ENCODE assay signal across 9 cellular contexts in genomic region chr5:177131711-177132503, GRCh38. TPM values are rescaled to one million over a fixed set of nuclear protein-coding genes. Genes with fewer than 3 reads are reported as not detected.
DNase-seq lines count a peak whose midpoint lies in the region; ATAC-seq and TF ChIP-seq lines count a peak whose summit lies in the region.
"Had no signal": no experiment of that assay in that cellular context is flagged by ENCODE, and none has a peak within 500 bp of the region (broad histone marks: within the 10 kb centered on the region; RNA-seq: fewer than 3 reads in every experiment).

No MANE protein-coding gene starts in this region.

- peaks cover 10% of the 10 kb centered on the region for H3K36me3 Mint-ChIP-seq in neural crest cell (ENCODE audit: low read depth)

- H3K9me3 Mint-ChIP-seq in neural crest cell: no peaks in the 10 kb centered on the region

- H3K4me3 ChIP-seq in gastroesophageal sphincter (peak overlapping the region in 1 of 2 donors; percentile 80), lower leg skin (ENCODE audit: low read depth, poor library complexity, severe bottlenecking) (no peak overlapping the region)
- H3K4me3 ChIP-seq: BLaER1 treated with 17β-estradiol and CSF1 and Interleukin-3, amounts not matched to agents 10 nM and 100 nM had no signal

- ATAC-seq in Right ventricle myocardium inferior (peak; percentile 20), gastroesophageal sphincter (no peak), HG03571 (IDR thresholded peaks at IDR 0.05; ENCODE audit: unreplicated experiment) (no peak)

- H3K4me1 Mint-ChIP-seq in neural crest cell: peaks cover 23% of the 10 kb centered on the region

- intact Hi-C loops in Right ventricle myocardium inferior (cut with DNase I): no loop called here
- intact Hi-C loops in cardiac septum (cut with DNase I): loop anchor here (5.0 kb wide), 2 partner anchors 120 to 170 kb away; partner anchors contain the start of genes PRELID1 and RAB24
- intact Hi-C loops in lower leg skin (cut with DNase I; ENCODE audit: low total_unique reads): no loop called here

- TF ChIP-seq CTCF in gastroesophageal sphincter (IDR thresholded peaks at IDR 0.05) (no peak), neural crest cell (conservative IDR thresholded peaks at IDR 0.05) (no peak), lower leg skin (IDR thresholded peaks at IDR 0.05) (no peak)

- peak overlapping the region; percentile 85 for H3K4me3 Mint-ChIP-seq in neural crest cell

- H3K27ac ChIP-seq in gastroesophageal sphincter: peak overlapping the region; percentile 48 to 97 (median 92)

- no peaks in the 10 kb centered on the region for H3K9me3 ChIP-seq in gastroesophageal sphincter
- H3K9me3 ChIP-seq: BLaER1 treated with 17β-estradiol and CSF1 and Interleukin-3, amounts not matched to agents 10 nM and 100 nM had no signal

- peak overlapping the region; percentile 72 for H3K27ac Mint-ChIP-seq in neural crest cell (ENCODE audit: unreplicated experiment)

- peaks cover 10 to 42% (median 22%) of the 10 kb centered on the region in 3 donors for H3K4me1 ChIP-seq in gastroesophageal sphincter

- no peaks in the 10 kb centered on the region for H3K27me3 ChIP-seq in gastroesophageal sphincter
- H3K27me3 ChIP-seq: BLaER1 treated with 17β-estradiol and CSF1 and Interleukin-3, amounts not matched to agents 10 nM and 100 nM had no signal

- no peak for TF ChIP-seq EP300 in gastroesophageal sphincter (IDR thresholded peaks at IDR 0.05)

- TF ChIP-seq POLR2A in gastroesophageal sphincter (IDR thresholded peaks at IDR 0.05) (no peak), lower leg skin (IDR thresholded peaks at IDR 0.05) (no peak)

- 86 to 89% methylated on average over 4 to 7 of the region's 73 CpGs for WGBS in gastroesophageal sphincter (ENCODE audit: low coverage in 1 of 2), 2 donors
- 78 to 81% methylated on average over 31 to 54 of the region's 73 CpGs for WGBS in lower leg skin, 2 donors

- peaks cover 7% of the 10 kb centered on the region for H3K27me3 Mint-ChIP-seq in neural crest cell (ENCODE audit: low read depth)

- DNase-seq in Right ventricle myocardium inferior (ENCODE audit: missing footprints): no peak
- no peak for DNase-seq in cardiac septum (ENCODE audit: low spot score)
- DNase-seq in neural crest cell (ENCODE audit: low read depth, low spot score): no peak
- no peak for DNase-seq in lower leg skin (ENCODE audit: low spot score in 2 of 2)
- no peak for DNase-seq in NCI-H1436 (lab: John Stamatoyannopoulos, UW)
- no peak for DNase-seq in NK-92 (lab: John Stamatoyannopoulos, UW; ENCODE audit: unreplicated experiment)

- H3K36me3 ChIP-seq in gastroesophageal sphincter: peaks cover 0 to 13% of the 10 kb centered on the region in 2 donors

RNA-seq across cellular contexts. Expression of gene NSD1, which starts 1.7 kb away (rescaled TPM):
- 36.1 TPM for total RNA-seq in Right ventricle myocardium inferior
- total RNA-seq in cardiac septum: 53.9 TPM
- total RNA-seq in gastroesophageal sphincter: 10 to 100 TPM; 41.1 to 58.4 (median 49.5) TPM
- total RNA-seq in neural crest cell: 122 TPM in 2 replicates
- total RNA-seq in lower leg skin: 10 to 100 TPM; 25.1 to 36.8 (median 34.2) TPM

RNA-seq across cellular contexts. Expression of gene FGFR4, which starts 45.2 kb away (rescaled TPM):
- total RNA-seq in Right ventricle myocardium inferior: 4.3 TPM
- 0.40 TPM for total RNA-seq in cardiac septum
- 1 to 10 TPM; 3.0 to 7.4 (median 6.6) TPM for total RNA-seq in gastroesophageal sphincter
- total RNA-seq in neural crest cell: 5.4 and 7.1 TPM in 2 replicates
- total RNA-seq in lower leg skin: 1 to 10 TPM in 2 of 4 donors, under 1 TPM in 2; 0.13 to 8.0 (median 1.1) TPM
